Comparison of ENCODE assay signal across 23 cellular contexts in genomic region chr10:130749911-130750310, GRCh38.
"Had no signal": no experiment of that assay in that cellular context is flagged by ENCODE, and none has a peak within 500 bp of the region (broad histone marks: within the 10 kb centered on the region; RNA-seq: fewer than 3 reads in every experiment).

No MANE protein-coding gene starts in this region.

- H3K27me3 Mint-ChIP-seq: activated naive CD8-positive, alpha-beta T cell treated with anti-CD3 and anti-CD28 coated beads, Interleukin-2, amount 50 U/mL, for 24 hours; stimulated activated naive CD8-positive, alpha-beta T cell treated with anti-CD3 and anti-CD28 coated beads, Interleukin-15, Interleukin-2, amounts not matched to agents 100 ng/mL and 50 ng/mL, for 24 hours had no signal

- H3K9me3 ChIP-seq: body of pancreas, testis had no signal

- H3K27me3 ChIP-seq: body of pancreas, cardiac muscle cell, foreskin keratinocyte, testis had no signal

- H3K36me3 ChIP-seq: cardiac muscle cell, lower lobe of right lung had no signal

- ATAC-seq: activated naive CD8-positive, alpha-beta T cell treated with anti-CD3 and anti-CD28 coated beads, Interleukin-2, amount 50 U/mL, for 24 hours; body of pancreas; foreskin keratinocyte; left lobe of liver; WTC11 had no signal

- H3K4me3 ChIP-seq: body of pancreas, cardiac muscle cell, lower lobe of right lung, testis had no signal

- H3K4me1 ChIP-seq: body of pancreas, foreskin keratinocyte, lower lobe of right lung, testis had no signal

- H3K27ac Mint-ChIP-seq: activated naive CD8-positive, alpha-beta T cell treated with anti-CD3 and anti-CD28 coated beads, Interleukin-2, amount 50 U/mL, for 24 hours; activated T-helper 2 cell treated with anti-CD3 and anti-CD28 coated beads, Interferon-gamma antibody, Interleukin-2, Interleukin-4, amounts not matched to agents 10 μg/mL and 5 μg/mL and 100 μg/mL, durations not matched to agents 14 hours and 24 hours and 36 hours; stimulated activated naive CD8-positive, alpha-beta T cell treated with anti-CD3 and anti-CD28 coated beads, Interleukin-15, Interleukin-2, amounts not matched to agents 100 ng/mL and 50 ng/mL, for 24 hours; WTC11 had no signal

- H3K4me1 Mint-ChIP-seq: activated naive CD8-positive, alpha-beta T cell treated with anti-CD3 and anti-CD28 coated beads, Interleukin-2, amount 50 U/mL, for 24 hours; naive B cell had no signal

- H3K4me3 Mint-ChIP-seq: activated naive CD8-positive, alpha-beta T cell treated with anti-CD3 and anti-CD28 coated beads, Interleukin-2, amount 50 U/mL, for 24 hours; activated T-cell treated with anti-CD3 and anti-CD28 coated beads, Interleukin-2, amount 50 U/mL, for 4 hours; stimulated activated naive CD8-positive, alpha-beta T cell treated with anti-CD3 and anti-CD28 coated beads, Interleukin-15, Interleukin-2, amounts not matched to agents 100 ng/mL and 50 ng/mL, for 24 hours; WTC11 had no signal

- DNase-seq: activated CD4-positive, alpha-beta T cell treated with anti-CD3 and anti-CD28 coated beads, Interleukin-2, amount 50 U/mL, for 4 hours; activated CD8-positive, alpha-beta memory T cell treated with anti-CD3 and anti-CD28 coated beads, Interleukin-2, amount 50 U/mL, for 48 hours; activated naive CD4-positive, alpha-beta T cell treated with anti-CD3 and anti-CD28 coated beads, Interleukin-2, amount 50 U/mL, for 16 hours; activated naive CD8-positive, alpha-beta T cell treated with anti-CD3 and anti-CD28 coated beads, Interleukin-2, amount 50 U/mL, for 24 hours; activated T-cell treated with anti-CD3 and anti-CD28 coated beads, Interleukin-2, amount 50 U/mL, for 4 hours; body of pancreas; dermis blood vessel endothelial cell; effector CD8-positive, alpha-beta T cell; foreskin keratinocyte; lower lobe of right lung; mesendoderm; naive B cell; occipital lobe; stimulated activated CD4-positive, alpha-beta T cell treated with anti-CD3 and anti-CD28 coated beads, Interleukin-12 subunit alpha, Interleukin-12 subunit beta, amount 100 ng/mL, for 4 hours; stimulated activated CD4-positive, alpha-beta T cell treated with anti-CD3 and anti-CD28 coated beads, Interleukin-4, amount 100 ng/mL, for 4 hours; T1000; testis; trophoblast cell had no signal

- H3K27ac ChIP-seq: body of pancreas, cardiac muscle cell, foreskin keratinocyte, lower lobe of right lung, testis had no signal

- H3K9me3 Mint-ChIP-seq: activated naive CD8-positive, alpha-beta T cell treated with anti-CD3 and anti-CD28 coated beads, Interleukin-2, amount 50 U/mL, for 24 hours; stimulated activated naive CD8-positive, alpha-beta T cell treated with anti-CD3 and anti-CD28 coated beads, Interleukin-15, Interleukin-2, amounts not matched to agents 100 ng/mL and 50 ng/mL, for 24 hours had no signal
